In the genomic region with DNA sequence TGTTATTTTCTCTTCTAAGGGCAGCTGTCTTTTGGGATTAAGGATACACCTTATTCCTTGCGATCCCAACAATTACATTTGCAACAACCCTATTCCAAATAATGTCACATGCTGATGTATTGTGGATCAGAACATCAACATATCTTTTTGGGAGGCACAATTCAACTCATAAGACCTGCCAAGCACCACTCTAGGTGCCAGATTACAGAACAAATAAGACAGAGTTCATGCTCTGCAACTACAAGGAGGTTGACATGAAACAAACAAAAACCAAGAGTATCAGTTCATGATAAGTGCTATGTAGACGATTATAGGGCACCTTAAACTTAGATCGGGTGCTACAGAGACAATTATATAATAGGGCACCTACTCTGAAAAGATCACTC, we compare ENCODE assay signal across 12 cellular contexts.
A peak's percentile ranks its signal among the peaks of the same experiment; 100 is the strongest.
DNase-seq lines count a peak whose midpoint lies in the region; ATAC-seq and TF ChIP-seq lines count a peak whose summit lies in the region.
"Had no signal": no experiment of that assay in that cellular context is flagged by ENCODE, and none has a peak within 500 bp of the region (broad histone marks: within the 10 kb centered on the region; RNA-seq: fewer than 3 reads in every experiment).

No MANE protein-coding gene starts in this region.

- no peaks in the 10 kb centered on the region for H3K9me3 Mint-ChIP-seq in activated naive CD8-positive, alpha-beta T cell (ENCODE audit: low read depth)
- no peaks in the 10 kb centered on the region for H3K9me3 Mint-ChIP-seq in activated naive CD8-positive, alpha-beta T cell treated with anti-CD3 and anti-CD28 coated beads for 36 hours

- no peak for TF ChIP-seq EP300 in suprapubic skin (IDR thresholded peaks at IDR 0.05)

- peaks cover 58% of the 10 kb centered on the region for H3K4me1 Mint-ChIP-seq in activated naive CD8-positive, alpha-beta T cell (ENCODE audit: low read depth)
- H3K4me1 Mint-ChIP-seq in activated naive CD8-positive, alpha-beta T cell treated with anti-CD3 and anti-CD28 coated beads for 36 hours: peaks cover 51% of the 10 kb centered on the region

- ATAC-seq in HG03442 (IDR thresholded peaks at IDR 0.05; ENCODE audit: unreplicated experiment): no peak

- no peak overlapping the region for H3K4me2 ChIP-seq in fibroblast of lung (ENCODE audit: extremely low read depth, insufficient read depth, low read length)

- H3K4me3 ChIP-seq in fibroblast of lung (replicated peaks in 1 of 4; ENCODE audit: control extremely low read depth in 1 of 4, insufficient read depth in 1 of 4, low read depth in 3 of 4, low read length in 4 of 4) (no peak overlapping the region), suprapubic skin (no peak overlapping the region)

- no peak for DNase-seq in activated naive CD8-positive, alpha-beta T cell treated with anti-CD3 and anti-CD28 coated beads for 36 hours
- DNase-seq in NCI-H345 (lab: John Stamatoyannopoulos, UW) (peak; percentile 66), fibroblast of lung (ENCODE audit: low read depth in 2 of 2) (no peak), suprapubic skin (ENCODE audit: low spot score in 2 of 2) (no peak), CD1c-positive myeloid dendritic cell (ENCODE audit: extremely low spot score) (no peak), glomerular visceral epithelial cell (ENCODE audit: extremely low spot score) (no peak)
- DNase-seq: EL, NCI-H2029 treated with DMSO at 0.1 percent for 48 hours, WERI-Rb-1 had no signal

- peaks cover 3% of the 10 kb centered on the region for H3K36me3 Mint-ChIP-seq in activated naive CD8-positive, alpha-beta T cell
- H3K36me3 Mint-ChIP-seq in activated naive CD8-positive, alpha-beta T cell treated with anti-CD3 and anti-CD28 coated beads for 36 hours: peaks cover 2% of the 10 kb centered on the region

- no peaks in the 10 kb centered on the region for H3K36me3 ChIP-seq in fibroblast of lung (ENCODE audit: control insufficient read depth, insufficient read depth, low read length)
- H3K36me3 ChIP-seq in suprapubic skin: no peaks in the 10 kb centered on the region
- H3K36me3 ChIP-seq: WERI-Rb-1 had no signal

- no peak overlapping the region for H3K27ac Mint-ChIP-seq in activated naive CD8-positive, alpha-beta T cell
- no peak overlapping the region for H3K27ac Mint-ChIP-seq in activated naive CD8-positive, alpha-beta T cell treated with anti-CD3 and anti-CD28 coated beads for 36 hours

- peaks cover 10% of the 10 kb centered on the region for H3K4me1 ChIP-seq in fibroblast of lung (ENCODE audit: control insufficient read depth, extremely low read depth, insufficient read depth, low read length)
- peaks cover 56% of the 10 kb centered on the region for H3K4me1 ChIP-seq in suprapubic skin

- H3K4me3 Mint-ChIP-seq in activated naive CD8-positive, alpha-beta T cell: peak overlapping the region; percentile 15
- H3K4me3 Mint-ChIP-seq in activated naive CD8-positive, alpha-beta T cell treated with anti-CD3 and anti-CD28 coated beads for 36 hours: no peak overlapping the region

- WGBS in suprapubic skin: 88% methylated on average over 3 of the region's 3 CpGs

- H3K27me3 Mint-ChIP-seq in activated naive CD8-positive, alpha-beta T cell: no peaks in the 10 kb centered on the region
- no peaks in the 10 kb centered on the region for H3K27me3 Mint-ChIP-seq in activated naive CD8-positive, alpha-beta T cell treated with anti-CD3 and anti-CD28 coated beads for 36 hours

- no peak for TF ChIP-seq POLR2A in suprapubic skin (IDR thresholded peaks at IDR 0.05)

- no peaks in the 10 kb centered on the region for H3K79me2 ChIP-seq in fibroblast of lung (ENCODE audit: control insufficient read depth, insufficient read depth, low read length)

- no peak overlapping the region for H3K9ac ChIP-seq in fibroblast of lung (ENCODE audit: insufficient read depth, low read length)

- H2AFZ ChIP-seq in fibroblast of lung (ENCODE audit: low read length): peak overlapping the region; percentile 79

- no peaks in the 10 kb centered on the region for H3K27me3 ChIP-seq in fibroblast of lung (ENCODE audit: control insufficient read depth, insufficient read depth, low read length)
- no peaks in the 10 kb centered on the region for H3K27me3 ChIP-seq in suprapubic skin

- H4K20me1 ChIP-seq in fibroblast of lung (ENCODE audit: control insufficient read depth, extremely low read depth, insufficient read depth, low read length): no peaks in the 10 kb centered on the region

- H3K9me3 ChIP-seq in fibroblast of lung (ENCODE audit: control insufficient read depth, insufficient read depth, low read depth, low read length) (no peaks in the 10 kb centered on the region), suprapubic skin (no peaks in the 10 kb centered on the region)

- no peak for TF ChIP-seq CTCF in fibroblast of lung (conservative IDR thresholded peaks at IDR 0.05 in 1 of 2, IDR thresholded peaks at IDR 0.05 in 1 of 2; ENCODE audit: low read depth in 1 of 2, low read length in 2 of 2)
- no peak for TF ChIP-seq CTCF in suprapubic skin (IDR thresholded peaks at IDR 0.05)

- H3K27ac ChIP-seq in fibroblast of lung (ENCODE audit: insufficient read depth, low read length): no peak overlapping the region
- peak overlapping the region; percentile 14 for H3K27ac ChIP-seq in suprapubic skin
- H3K27ac ChIP-seq: HL-60, WERI-Rb-1 had no signal
